ENCODE assay signal across 8 cellular contexts in genomic region chr15:61228025-61228901, GRCh38. TPM values are rescaled to one million over a fixed set of nuclear protein-coding genes. Genes with fewer than 3 reads are reported as not detected.
DNase-seq lines count a peak whose midpoint lies in the region; ATAC-seq lines count a peak whose summit lies in the region.

No MANE protein-coding gene starts in this region.

- no peak for ATAC-seq in HG03469 (IDR thresholded peaks at IDR 0.05; ENCODE audit: unreplicated experiment)

- H3K36me3 ChIP-seq in endocrine pancreas (ENCODE audit: control insufficient read depth, insufficient read depth, low read length) (no peaks in the 10 kb centered on the region), mucosa of rectum (ENCODE audit: control insufficient read depth in 2 of 2, insufficient read depth in 2 of 2, low read length in 2 of 2) (no peaks in the 10 kb centered on the region)

- H3K9me3 ChIP-seq in endocrine pancreas (ENCODE audit: control insufficient read depth, low read length) (no peaks in the 10 kb centered on the region), mucosa of rectum (ENCODE audit: control insufficient read depth in 2 of 2, low read length in 2 of 2) (no peaks in the 10 kb centered on the region)

- H3K4me3 ChIP-seq in endocrine pancreas (ENCODE audit: control insufficient read depth, insufficient read depth, low read length) (peak overlapping the region; percentile 62), mucosa of rectum (ENCODE audit: low read length in 2 of 2) (peak overlapping the region; percentile 58 to 71)

- peak; percentile 25 for DNase-seq in Daoy (ENCODE audit: low read depth)
- peak; percentile 34 for DNase-seq in NCI-H226
- no peak for DNase-seq in NCI-H1930 (lab: John Stamatoyannopoulos, UW)
- DNase-seq in NK-92 treated with Interleukin-12 subunit alpha and Interleukin-12 subunit beta, amount 100 ng/mL, for 24 hours (lab: John Stamatoyannopoulos, UW) = no peak
- DNase-seq in occipital lobe (lab: John Stamatoyannopoulos, UW) = no peak

- H3K27me3 ChIP-seq in endocrine pancreas (ENCODE audit: control insufficient read depth, insufficient read depth, low read length) (no peaks in the 10 kb centered on the region), mucosa of rectum (ENCODE audit: control insufficient read depth in 2 of 2, insufficient read depth in 2 of 2, low read length in 2 of 2) (peaks cover 5 to 37% of the 10 kb centered on the region in 2 donors)

- no peak overlapping the region for H3K9ac ChIP-seq in endocrine pancreas (ENCODE audit: control insufficient read depth, insufficient read depth, low read length)
- H3K9ac ChIP-seq in mucosa of rectum (ENCODE audit: low read depth in 1 of 2, low read length in 2 of 2) = no peak overlapping the region

- H3K27ac ChIP-seq in mucosa of rectum (ENCODE audit: low read depth in 2 of 2, low read length in 2 of 2) = peak overlapping the region in 1 of 2 donors; percentile 22

- H3K4me1 ChIP-seq in endocrine pancreas (ENCODE audit: control insufficient read depth, insufficient read depth, low read length) = no peaks in the 10 kb centered on the region
- H3K4me1 ChIP-seq in mucosa of rectum (ENCODE audit: control insufficient read depth in 2 of 2, insufficient read depth in 2 of 2, low read length in 2 of 2) = peaks cover 3 to 8% of the 10 kb centered on the region in 2 donors

RNA-seq across cellular contexts. Expression of gene RORA, which starts 0.8 kb away (rescaled TPM):
- 9.8 and 10.3 TPM in 2 replicates for total RNA-seq in Daoy (2014; rRNA removed; shearing (Covaris generic))
- total RNA-seq in occipital lobe = 48.7 TPM

Comparison
In these comparisons a context has a peak if more than half of its experiments do, and no peak if none do; other contexts are left out.
1. DNase-seq: peak in Daoy (single experiment) and NCI-H226 (single experiment); none in NCI-H1930 (0 of 2), NK-92 treated with Interleukin-12 subunit alpha and Interleukin-12 subunit beta, amount 100 ng/mL, for 24 hours (single experiment) and occipital lobe (single experiment).